In the genomic region with DNA sequence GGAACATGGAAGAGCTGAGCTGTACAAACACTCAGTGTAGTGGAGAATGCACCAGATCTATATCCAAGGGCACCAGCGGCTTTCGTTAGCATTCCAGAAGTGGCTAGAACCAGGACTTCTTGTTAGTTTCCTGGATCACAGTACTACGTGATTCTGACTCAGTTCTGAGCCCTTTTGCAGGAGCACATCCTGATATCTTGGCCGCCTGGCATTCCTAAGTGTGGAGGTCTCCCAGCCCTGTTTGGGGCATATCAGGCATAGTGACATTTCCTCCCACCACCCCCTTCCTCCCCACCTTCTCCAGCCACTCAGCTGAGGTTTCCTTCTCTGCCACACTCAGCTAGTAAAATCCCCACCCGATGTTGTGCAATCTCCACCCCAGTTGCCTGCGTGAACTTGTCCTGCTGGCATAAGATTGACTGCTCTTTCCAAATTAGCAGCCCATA, we compare ENCODE assay signal across 9 cellular contexts.
DNase-seq lines count a peak whose midpoint lies in the region; ATAC-seq and TF ChIP-seq lines count a peak whose summit lies in the region.
"Had no signal": no experiment of that assay in that cellular context is flagged by ENCODE, and none has a peak within 500 bp of the region (broad histone marks: within the 10 kb centered on the region; RNA-seq: fewer than 3 reads in every experiment).

No MANE protein-coding gene starts in this region.

- BruUV-seq in mammary epithelial cell (replicated peaks; lab: Mats Ljungman, UMichigan) = no TSS peak

- intact Hi-C loops in mammary epithelial cell (cut with micrococcal nuclease) = loop anchor here (1.0 to 2.0 kb wide), 3 partner anchors 9 to 41 kb away; no protein-coding TSS in a partner anchor

- H3K79me2 ChIP-seq in Loucy (ENCODE audit: insufficient read depth, low read length) (no peaks in the 10 kb centered on the region), mammary epithelial cell (ENCODE audit: insufficient read depth, low read length) (peaks cover 73% of the 10 kb centered on the region)

- in situ Hi-C loops in mammary epithelial cell (cut with MboI; ENCODE audit: low sequenced_read_pairs in 2 of 2) = no loop called here

- H3K4me2 ChIP-seq in BLaER1 (peak overlapping the region; percentile 84), Loucy (ENCODE audit: low read depth, low read length, poor library complexity, severe bottlenecking) (peak overlapping the region; percentile 17), mammary epithelial cell (ENCODE audit: insufficient read depth, low read depth, low read length) (peak overlapping the region; percentile 62)

- H3K36me3 Mint-ChIP-seq in memory B cell (peaks cover 44% of the 10 kb centered on the region), progenitor cell of endocrine pancreas (ENCODE audit: insufficient read depth) (no peaks in the 10 kb centered on the region), WTC11 (no peaks in the 10 kb centered on the region)

- POLR2A ChIA-PET in WTC11 (lab: Charles Lee) = no interaction called here

- ATAC-seq in memory B cell (ENCODE audit: low read depth) = no peak
- no peak for ATAC-seq in HG03378 (IDR thresholded peaks at IDR 0.05; ENCODE audit: unreplicated experiment)
- no peak for ATAC-seq in WTC11

- TF ChIP-seq CTCF in Loucy (conservative IDR thresholded peaks at IDR 0.05; ENCODE audit: low read length) = no peak
- TF ChIP-seq CTCF in mammary epithelial cell (conservative IDR thresholded peaks at IDR 0.05 in 1 of 2, IDR thresholded peaks at IDR 0.05 in 1 of 2; ENCODE audit: extremely low read depth in 1 of 2, insufficient read depth in 1 of 2, low read depth in 1 of 2, low read length in 2 of 2) = no peak
- no peak for TF ChIP-seq CTCF in progenitor cell of endocrine pancreas (IDR thresholded peaks at IDR 0.05; ENCODE audit: unreplicated experiment)
- TF ChIP-seq CTCF in WTC11 (IDR thresholded peaks at IDR 0.05) = no peak

- dilution Hi-C loops in mammary epithelial cell (cut with HindIII; ENCODE audit: low sequenced_read_pairs) = no loop called here

- H3K27me3 ChIP-seq in BLaER1 (no peaks in the 10 kb centered on the region), Loucy (ENCODE audit: insufficient read depth, low read length, poor library complexity, severe bottlenecking) (no peaks in the 10 kb centered on the region), mammary epithelial cell (ENCODE audit: insufficient read depth, low read length) (no peaks in the 10 kb centered on the region)

- H3K27ac Mint-ChIP-seq in memory B cell (peak overlapping the region; percentile 91), progenitor cell of endocrine pancreas (no peak overlapping the region), WTC11 (no peak overlapping the region)

- H3K4me3 Mint-ChIP-seq in memory B cell (no peak overlapping the region), progenitor cell of endocrine pancreas (ENCODE audit: low read depth) (no peak overlapping the region), WTC11 (no peak overlapping the region)

- H3K36me3 ChIP-seq in BLaER1 (peaks cover 82% of the 10 kb centered on the region), Loucy (ENCODE audit: insufficient read depth, low read length) (peaks cover 76% of the 10 kb centered on the region; the same call in 1 of the 2 replicates), mammary epithelial cell (ENCODE audit: insufficient read depth, low read length) (peaks cover 15% of the 10 kb centered on the region)

- H4K20me1 ChIP-seq in BLaER1 = no peaks in the 10 kb centered on the region
- H4K20me1 ChIP-seq in Loucy (ENCODE audit: insufficient read depth, low read length, poor library complexity, severe bottlenecking) = no peaks in the 10 kb centered on the region
- no peaks in the 10 kb centered on the region for H4K20me1 ChIP-seq in mammary epithelial cell (ENCODE audit: insufficient read depth, low read length)

- no peaks in the 10 kb centered on the region for H3F3A ChIP-seq in Loucy (ENCODE audit: low read depth)

- DNase-seq in mammary epithelial cell (peak; percentile 95), memory B cell (ENCODE audit: low spot score in 2 of 2) (no peak), NCI-H2227 treated with DMSO at 0.1 percent for 48 hours (lab: John Stamatoyannopoulos, UW) (no peak), progenitor cell of endocrine pancreas (ENCODE audit: low spot score, unreplicated experiment) (no peak), WTC11 (ENCODE audit: low spot score) (no peak)
- DNase-seq: DMS79 treated with DMSO at 0.1 percent for 48 hours had no signal

- no peak overlapping the region for H3K4me3 ChIP-seq in BLaER1
- no peak overlapping the region for H3K4me3 ChIP-seq in Loucy (ENCODE audit: low read length, poor library complexity, severe bottlenecking)
- no peak overlapping the region for H3K4me3 ChIP-seq in mammary epithelial cell (replicated peaks in 1 of 3; ENCODE audit: insufficient read depth in 1 of 3, low read depth in 2 of 3, low read length in 3 of 3)

- no peaks in the 10 kb centered on the region for H3K9me3 Mint-ChIP-seq in memory B cell
- no peaks in the 10 kb centered on the region for H3K9me3 Mint-ChIP-seq in progenitor cell of endocrine pancreas (ENCODE audit: low read depth)
- no peaks in the 10 kb centered on the region for H3K9me3 Mint-ChIP-seq in WTC11

- H3K27ac ChIP-seq in BLaER1 (peak overlapping the region; percentile 97), mammary epithelial cell (ENCODE audit: insufficient read depth, low read depth, low read length) (peak overlapping the region; percentile 63)

- H3K4me1 Mint-ChIP-seq in memory B cell (peaks cover 29% of the 10 kb centered on the region), progenitor cell of endocrine pancreas (ENCODE audit: low read depth) (no peaks in the 10 kb centered on the region), WTC11 (no peaks in the 10 kb centered on the region)

- no peaks in the 10 kb centered on the region for H3K9me2 ChIP-seq in Loucy (replicated peaks; ENCODE audit: low read depth, low read length)

- WGBS in mammary epithelial cell (ENCODE audit: low coverage, missing lambda C conversion rate) = 1% methylated on average over 6 of the region's 6 CpGs

- H3K9me3 ChIP-seq in BLaER1 = no peaks in the 10 kb centered on the region
- H3K9me3 ChIP-seq in Loucy (ENCODE audit: insufficient read depth, low read depth, low read length) = no peaks in the 10 kb centered on the region
- no peaks in the 10 kb centered on the region for H3K9me3 ChIP-seq in mammary epithelial cell (replicated peaks; ENCODE audit: insufficient read depth, low read length)

- CTCF ChIA-PET in mammary epithelial cell (lab: Charles Lee; ENCODE audit: low non-redundant PET) = interaction anchor here (0.6 kb wide), 3 partner anchors 60 to 247 kb away, joined by 4 to 52 read pairs (median 4); no protein-coding TSS in a partner anchor
- CTCF ChIA-PET in WTC11 (lab: Charles Lee) = interaction anchor here (0.5 kb wide), 1 partner anchor 750 kb away, joined by 3 read pairs; no protein-coding TSS in a partner anchor

- H3K27me3 Mint-ChIP-seq in memory B cell (no peaks in the 10 kb centered on the region), progenitor cell of endocrine pancreas (peaks cover 13% of the 10 kb centered on the region), WTC11 (ENCODE audit: low read depth) (no peaks in the 10 kb centered on the region)

- peak overlapping the region; percentile 8; the same call in 1 of the 2 replicates for H3K9ac ChIP-seq in BLaER1
- H3K9ac ChIP-seq in Loucy (ENCODE audit: low read depth, low read length, poor library complexity, severe bottlenecking) = no peak overlapping the region
- H3K9ac ChIP-seq in mammary epithelial cell (ENCODE audit: insufficient read depth, low read length) = peak overlapping the region; percentile 26

- H3K4me1 ChIP-seq in BLaER1 = peaks cover 83% of the 10 kb centered on the region
- peaks cover 18% of the 10 kb centered on the region for H3K4me1 ChIP-seq in Loucy (ENCODE audit: insufficient read depth, low read length, poor library complexity, severe bottlenecking)
- H3K4me1 ChIP-seq in mammary epithelial cell (ENCODE audit: insufficient read depth, low read length) = peaks cover 77% of the 10 kb centered on the region

- H2AFZ ChIP-seq in Loucy (ENCODE audit: low read length) (no peak overlapping the region), mammary epithelial cell (ENCODE audit: low read depth, low read length) (no peak overlapping the region)

TF ChIP-seq in WTC11, 78 proteins besides CTCF, POLR2A, EP300 and RAD21 (continues in another document):
- TF ChIP-seq ATF2 (CRISPR knock-in tag; IDR thresholded peaks at IDR 0.05; ENCODE audit: borderline replicate concordance, low read depth) (no peak), ZNF416 (CRISPR knock-in tag; IDR thresholded peaks at IDR 0.05) (no peak), CREM (CRISPR knock-in tag; IDR thresholded peaks at IDR 0.05) (no peak), JAZF1 (CRISPR knock-in tag; IDR thresholded peaks at IDR 0.05) (no peak)
- TF ChIP-seq, protein P1, sequence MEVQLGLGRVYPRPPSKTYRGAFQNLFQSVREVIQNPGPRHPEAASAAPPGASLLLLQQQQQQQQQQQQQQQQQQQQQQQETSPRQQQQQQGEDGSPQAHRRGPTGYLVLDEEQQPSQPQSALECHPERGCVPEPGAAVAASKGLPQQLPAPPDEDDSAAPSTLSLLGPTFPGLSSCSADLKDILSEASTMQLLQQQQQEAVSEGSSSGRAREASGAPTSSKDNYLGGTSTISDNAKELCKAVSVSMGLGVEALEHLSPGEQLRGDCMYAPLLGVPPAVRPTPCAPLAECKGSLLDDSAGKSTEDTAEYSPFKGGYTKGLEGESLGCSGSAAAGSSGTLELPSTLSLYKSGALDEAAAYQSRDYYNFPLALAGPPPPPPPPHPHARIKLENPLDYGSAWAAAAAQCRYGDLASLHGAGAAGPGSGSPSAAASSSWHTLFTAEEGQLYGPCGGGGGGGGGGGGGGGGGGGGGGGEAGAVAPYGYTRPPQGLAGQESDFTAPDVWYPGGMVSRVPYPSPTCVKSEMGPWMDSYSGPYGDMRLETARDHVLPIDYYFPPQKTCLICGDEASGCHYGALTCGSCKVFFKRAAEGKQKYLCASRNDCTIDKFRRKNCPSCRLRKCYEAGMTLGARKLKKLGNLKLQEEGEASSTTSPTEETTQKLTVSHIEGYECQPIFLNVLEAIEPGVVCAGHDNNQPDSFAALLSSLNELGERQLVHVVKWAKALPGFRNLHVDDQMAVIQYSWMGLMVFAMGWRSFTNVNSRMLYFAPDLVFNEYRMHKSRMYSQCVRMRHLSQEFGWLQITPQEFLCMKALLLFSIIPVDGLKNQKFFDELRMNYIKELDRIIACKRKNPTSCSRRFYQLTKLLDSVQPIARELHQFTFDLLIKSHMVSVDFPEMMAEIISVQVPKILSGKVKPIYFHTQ (CRISPR knock-in tag; IDR thresholded peaks at IDR 0.05) = no peak

Comparison
In these comparisons a context has a peak if more than half of its experiments do, and no peak if none do; other contexts are left out.
1. H3K4me2 ChIP-seq: peak in every context shown above with its lines; median percentile 84 in BLaER1; 62 in mammary epithelial cell; 17 in Loucy.